20 cellular contexts compared by ENCODE assay signal in genomic region chr3:5128861-5129260, GRCh38. TPM values are rescaled to one million over a fixed set of nuclear protein-coding genes. Genes with fewer than 3 reads are reported as not detected.
DNase-seq lines count a peak whose midpoint lies in the region; ATAC-seq lines count a peak whose summit lies in the region.
"Had no signal": no experiment of that assay in that cellular context is flagged by ENCODE, and none has a peak within 500 bp of the region (broad histone marks: within the 10 kb centered on the region; RNA-seq: fewer than 3 reads in every experiment).

No MANE protein-coding gene starts in this region.

- peaks cover 65% of the 10 kb centered on the region for H3K4me1 Mint-ChIP-seq in activated naive CD8-positive, alpha-beta T cell (ENCODE audit: low read depth)
- H3K4me1 Mint-ChIP-seq in activated naive CD8-positive, alpha-beta T cell treated with anti-CD3 and anti-CD28 coated beads, Interleukin-2, amount 50 U/mL, for 24 hours = peaks cover 65% of the 10 kb centered on the region
- peaks cover 24% of the 10 kb centered on the region for H3K4me1 Mint-ChIP-seq in activated T-helper 17 cell treated with anti-CD3 and anti-CD28 coated beads, Interleukin-2, amount 50 U/mL, for 72 hours

- no peak overlapping the region for H3K4me3 Mint-ChIP-seq in activated naive CD8-positive, alpha-beta T cell
- H3K4me3 Mint-ChIP-seq in activated naive CD8-positive, alpha-beta T cell treated with anti-CD3 and anti-CD28 coated beads, Interleukin-2, amount 50 U/mL, for 24 hours = no peak overlapping the region
- H3K4me3 Mint-ChIP-seq in activated T-helper 17 cell treated with anti-CD3 and anti-CD28 coated beads, Interleukin-2, amount 50 U/mL, for 72 hours = no peak overlapping the region

- no peaks in the 10 kb centered on the region for H3K9me3 Mint-ChIP-seq in activated naive CD8-positive, alpha-beta T cell (ENCODE audit: low read depth)
- H3K9me3 Mint-ChIP-seq in activated naive CD8-positive, alpha-beta T cell treated with anti-CD3 and anti-CD28 coated beads, Interleukin-2, amount 50 U/mL, for 24 hours = no peaks in the 10 kb centered on the region
- no peaks in the 10 kb centered on the region for H3K9me3 Mint-ChIP-seq in activated T-helper 17 cell treated with anti-CD3 and anti-CD28 coated beads, Interleukin-2, amount 50 U/mL, for 72 hours

- peak overlapping the region; percentile 54 for H3K27ac Mint-ChIP-seq in activated naive CD8-positive, alpha-beta T cell
- H3K27ac Mint-ChIP-seq in activated naive CD8-positive, alpha-beta T cell treated with anti-CD3 and anti-CD28 coated beads, Interleukin-2, amount 50 U/mL, for 24 hours = no peak overlapping the region
- peak overlapping the region; percentile 58 for H3K27ac Mint-ChIP-seq in activated T-helper 17 cell treated with anti-CD3 and anti-CD28 coated beads, Interleukin-2, amount 50 U/mL, for 72 hours

- DNase-seq in activated naive CD8-positive, alpha-beta T cell treated with anti-CD3 and anti-CD28 coated beads, Interleukin-2, amount 50 U/mL, for 24 hours = no peak
- peak; percentile 35 to 70 for DNase-seq in lung microvascular endothelial cell (ENCODE audit: low read depth in 2 of 2)
- DNase-seq in NCI-H526 (lab: John Stamatoyannopoulos, UW) = no peak
- no peak for DNase-seq in SHP77 (lab: John Stamatoyannopoulos, UW)
- DNase-seq: C1 segment of cervical spinal cord, DMS153, DND-41, H7, Kasumi-1, NCI-H1105 treated with DMSO at 0.1 percent for 48 hours, NCI-H146, NCI-H1930, NCI-H2107, NCI-H524, NCI-H774, SK-N-SH had no signal

- H3K36me3 Mint-ChIP-seq in activated naive CD8-positive, alpha-beta T cell = peaks cover 2% of the 10 kb centered on the region
- peaks cover 24% of the 10 kb centered on the region for H3K36me3 Mint-ChIP-seq in activated naive CD8-positive, alpha-beta T cell treated with anti-CD3 and anti-CD28 coated beads, Interleukin-2, amount 50 U/mL, for 24 hours (ENCODE audit: low read depth)
- H3K36me3 Mint-ChIP-seq in activated T-helper 17 cell treated with anti-CD3 and anti-CD28 coated beads, Interleukin-2, amount 50 U/mL, for 72 hours (ENCODE audit: low read depth) = peaks cover 80% of the 10 kb centered on the region

- ATAC-seq in activated naive CD8-positive, alpha-beta T cell treated with anti-CD3 and anti-CD28 coated beads, Interleukin-2, amount 50 U/mL, for 24 hours = no peak
- no peak for ATAC-seq in activated T-helper 17 cell treated with anti-CD3 and anti-CD28 coated beads, Interleukin-2, amount 50 U/mL, for 72 hours (replicated peaks)
- ATAC-seq in GM18909 (IDR thresholded peaks at IDR 0.05; ENCODE audit: poor library complexity, unreplicated experiment) = no peak
- ATAC-seq: K562 had no signal

- H3K27me3 Mint-ChIP-seq in activated naive CD8-positive, alpha-beta T cell = no peaks in the 10 kb centered on the region
- H3K27me3 Mint-ChIP-seq in activated naive CD8-positive, alpha-beta T cell treated with anti-CD3 and anti-CD28 coated beads, Interleukin-2, amount 50 U/mL, for 24 hours = no peaks in the 10 kb centered on the region
- H3K27me3 Mint-ChIP-seq in activated T-helper 17 cell treated with anti-CD3 and anti-CD28 coated beads, Interleukin-2, amount 50 U/mL, for 72 hours = no peaks in the 10 kb centered on the region

RNA-seq across cellular contexts. Expression of gene ARL8B, which starts 6.8 kb away (rescaled TPM):
- 10 to 100 TPM; 48.2 to 60.9 TPM for total RNA-seq in activated T-helper 17 cell treated with anti-CD3 and anti-CD28 coated beads, Interleukin-2, amount 50 U/mL, for 72 hours
- total RNA-seq in lung microvascular endothelial cell = 39.0 and 52.0 TPM in 2 replicates

RNA-seq across cellular contexts. Expression of gene EDEM1, which starts 58.6 kb away (rescaled TPM):
- 100 to 1,000 TPM; 145 to 194 TPM for total RNA-seq in activated T-helper 17 cell treated with anti-CD3 and anti-CD28 coated beads, Interleukin-2, amount 50 U/mL, for 72 hours
- 15.3 and 15.7 TPM in 2 replicates for total RNA-seq in lung microvascular endothelial cell

Comparison
In these comparisons a context has a peak if more than half of its experiments do, and no peak if none do; other contexts are left out.
1. DNase-seq: peak in lung microvascular endothelial cell (2 of 2); none in activated naive CD8-positive, alpha-beta T cell treated with anti-CD3 and anti-CD28 coated beads, Interleukin-2, amount 50 U/mL, for 24 hours (single experiment), NCI-H526 (0 of 2) and SHP77 (0 of 2).